Comparison of ENCODE assay signal across 13 cellular contexts in the genomic region with DNA sequence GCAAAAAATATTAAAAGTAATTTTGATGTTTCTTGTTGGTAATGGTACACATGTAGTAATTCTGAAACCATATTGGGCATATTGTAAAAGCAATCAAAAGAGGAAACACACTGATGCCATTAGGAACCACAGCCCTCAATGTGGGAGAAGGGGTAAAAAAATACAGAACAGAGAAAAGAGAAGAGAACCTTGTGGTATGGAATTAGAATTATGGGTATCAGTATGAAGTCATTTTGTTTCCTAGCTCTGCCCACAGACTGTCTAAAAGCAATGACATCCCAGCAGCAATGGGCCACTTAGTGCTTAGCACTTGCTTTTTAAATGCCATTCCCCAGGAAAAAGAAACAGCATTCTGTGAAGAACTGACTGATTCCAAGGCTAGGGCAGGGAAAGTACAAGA.
A peak's percentile ranks its signal among the peaks of the same experiment; 100 is the strongest.
DNase-seq lines count a peak whose midpoint lies in the region; ATAC-seq and TF ChIP-seq lines count a peak whose summit lies in the region.
"Had no signal": no experiment of that assay in that cellular context is flagged by ENCODE, and none has a peak within 500 bp of the region (broad histone marks: within the 10 kb centered on the region; RNA-seq: fewer than 3 reads in every experiment).

No MANE protein-coding gene starts in this region.

- no peak for TF ChIP-seq CTCF in progenitor cell of endocrine pancreas (IDR thresholded peaks at IDR 0.05; ENCODE audit: unreplicated experiment)

- H3K36me3 Mint-ChIP-seq in progenitor cell of endocrine pancreas (ENCODE audit: insufficient read depth), result no peaks in the 10 kb centered on the region
- no peaks in the 10 kb centered on the region for H3K36me3 Mint-ChIP-seq in activated T-helper 2 cell treated with anti-CD3 and anti-CD28 coated beads, Interferon-gamma antibody, Interleukin-2, Interleukin-4, amounts not matched to agents 10 μg/mL and 5 μg/mL and 100 μg/mL, durations not matched to agents 14 hours and 24 hours and 36 hours (ENCODE audit: low read depth)
- H3K36me3 Mint-ChIP-seq: activated naive CD4-positive, alpha-beta T cell treated with anti-CD3 and anti-CD28 coated beads, Interleukin-2, amount 50 U/mL, for 24 hours had no signal

- H3K9me3 Mint-ChIP-seq in progenitor cell of endocrine pancreas (ENCODE audit: low read depth), result no peaks in the 10 kb centered on the region
- H3K9me3 Mint-ChIP-seq in activated T-helper 2 cell treated with anti-CD3 and anti-CD28 coated beads, Interferon-gamma antibody, Interleukin-2, Interleukin-4, amounts not matched to agents 10 μg/mL and 5 μg/mL and 100 μg/mL, durations not matched to agents 14 hours and 24 hours and 36 hours, result no peaks in the 10 kb centered on the region
- H3K9me3 Mint-ChIP-seq: activated naive CD4-positive, alpha-beta T cell treated with anti-CD3 and anti-CD28 coated beads, Interleukin-2, amount 50 U/mL, for 24 hours had no signal

- no peak overlapping the region for H3K27ac Mint-ChIP-seq in progenitor cell of endocrine pancreas
- no peak overlapping the region for H3K27ac Mint-ChIP-seq in activated T-helper 2 cell treated with anti-CD3 and anti-CD28 coated beads, Interferon-gamma antibody, Interleukin-2, Interleukin-4, amounts not matched to agents 10 μg/mL and 5 μg/mL and 100 μg/mL, durations not matched to agents 14 hours and 24 hours and 36 hours
- H3K27ac Mint-ChIP-seq: activated naive CD4-positive, alpha-beta T cell treated with anti-CD3 and anti-CD28 coated beads, Interleukin-2, amount 50 U/mL, for 24 hours had no signal

- peaks cover 2% of the 10 kb centered on the region for H3K4me1 Mint-ChIP-seq in progenitor cell of endocrine pancreas (ENCODE audit: low read depth)
- no peaks in the 10 kb centered on the region for H3K4me1 Mint-ChIP-seq in activated T-helper 2 cell treated with anti-CD3 and anti-CD28 coated beads, Interferon-gamma antibody, Interleukin-2, Interleukin-4, amounts not matched to agents 10 μg/mL and 5 μg/mL and 100 μg/mL, durations not matched to agents 14 hours and 24 hours and 36 hours (ENCODE audit: low read depth)
- H3K4me1 Mint-ChIP-seq: activated naive CD4-positive, alpha-beta T cell treated with anti-CD3 and anti-CD28 coated beads, Interleukin-2, amount 50 U/mL, for 24 hours had no signal

- intact Hi-C loops in activated T-helper 2 cell treated with anti-CD3 and anti-CD28 coated beads, Interferon-gamma antibody, Interleukin-2, Interleukin-4, amounts not matched to agents 10 μg/mL and 5 μg/mL and 100 μg/mL, durations not matched to agents 14 hours and 24 hours and 36 hours (cut with micrococcal nuclease), result no loop called here

- DNase-seq in medulla oblongata (ENCODE audit: extremely low spot score) (peak; percentile 37), progenitor cell of endocrine pancreas (ENCODE audit: low spot score, unreplicated experiment) (no peak)
- no peak for DNase-seq in activated CD4-positive, alpha-beta T cell treated with anti-CD3 and anti-CD28 coated beads for 1 hour
- DNase-seq in activated T-helper 2 cell treated with anti-CD3 and anti-CD28 coated beads, Interferon-gamma antibody, Interleukin-2, Interleukin-4, amounts not matched to agents 10 μg/mL and 5 μg/mL and 100 μg/mL, durations not matched to agents 14 hours and 24 hours and 36 hours (ENCODE audit: low spot score), result no peak
- DNase-seq: kidney; SHP77; stimulated activated CD4-positive, alpha-beta T cell treated with anti-CD3 and anti-CD28 coated beads, Interleukin-1b, Interleukin-23, amount 100 ng/mL, for 48 hours; substantia nigra had no signal

- no peaks in the 10 kb centered on the region for H3K27me3 Mint-ChIP-seq in progenitor cell of endocrine pancreas
- H3K27me3 Mint-ChIP-seq in activated T-helper 2 cell treated with anti-CD3 and anti-CD28 coated beads, Interferon-gamma antibody, Interleukin-2, Interleukin-4, amounts not matched to agents 10 μg/mL and 5 μg/mL and 100 μg/mL, durations not matched to agents 14 hours and 24 hours and 36 hours (ENCODE audit: low read depth), result peaks cover 5% of the 10 kb centered on the region
- H3K27me3 Mint-ChIP-seq: activated naive CD4-positive, alpha-beta T cell treated with anti-CD3 and anti-CD28 coated beads, Interleukin-2, amount 50 U/mL, for 24 hours had no signal

- H3K4me3 Mint-ChIP-seq in progenitor cell of endocrine pancreas (ENCODE audit: low read depth), result no peak overlapping the region
- no peak overlapping the region for H3K4me3 Mint-ChIP-seq in activated T-helper 2 cell treated with anti-CD3 and anti-CD28 coated beads, Interferon-gamma antibody, Interleukin-2, Interleukin-4, amounts not matched to agents 10 μg/mL and 5 μg/mL and 100 μg/mL, durations not matched to agents 14 hours and 24 hours and 36 hours (ENCODE audit: low read depth)
- H3K4me3 Mint-ChIP-seq: activated naive CD4-positive, alpha-beta T cell treated with anti-CD3 and anti-CD28 coated beads, Interleukin-2, amount 50 U/mL, for 24 hours had no signal

- peak; percentile 89 for ATAC-seq in GM18868 (IDR thresholded peaks at IDR 0.05; ENCODE audit: unreplicated experiment)
- peak; percentile 80 for ATAC-seq in GM21717 (IDR thresholded peaks at IDR 0.05; ENCODE audit: unreplicated experiment)
- ATAC-seq in HG03520 (IDR thresholded peaks at IDR 0.05; ENCODE audit: unreplicated experiment), result peak; percentile 68
- ATAC-seq: HCT116 had no signal
